In genomic region chr1:10816233-10816632, GRCh38 we compare ENCODE assay signal across 25 cellular contexts. TPM values are rescaled to one million over a fixed set of nuclear protein-coding genes. Genes with fewer than 3 reads are reported as not detected.
DNase-seq lines count a peak whose midpoint lies in the region; ATAC-seq, FAIRE-seq and TF ChIP-seq lines count a peak whose summit lies in the region.
"Had no signal": no experiment of that assay in that cellular context is flagged by ENCODE, and none has a peak within 500 bp of the region (broad histone marks: within the 10 kb centered on the region; RNA-seq: fewer than 3 reads in every experiment).

No MANE protein-coding gene starts in this region.

- no peaks in the 10 kb centered on the region for H3K36me3 Mint-ChIP-seq in glutamatergic neuron (ENCODE audit: unreplicated experiment)
- H3K36me3 Mint-ChIP-seq: CD8-positive, alpha-beta T cell had no signal

- under 1% methylated on average over 7 of the region's 7 CpGs for WGBS in K562 (ENCODE audit: insufficient coverage, low coverage, missing lambda C conversion rate)
- 53 to 83% (median 67%) methylated on average over 7 of the region's 7 CpGs for WGBS in small intestine, 3 donors

- no peaks in the 10 kb centered on the region for H3K9me1 ChIP-seq in K562 (ENCODE audit: control insufficient read depth, insufficient read depth, low read length)

- POLR2A ChIA-PET in K562 (lab: Yijun Ruan, JAX), result interaction anchor here (0.6 to 2.0 kb wide), 3 partner anchors 13 to 53 kb away, joined by 3 to 7 read pairs (median 4); no protein-coding TSS in a partner anchor

- peak overlapping the region in 7 of 11 experiments; percentile 35 to 66 (median 47); a peak in 12 of 22 replicates for H3K4me2 ChIP-seq in BLaER1 treated with 17β-estradiol and CSF1 and Interleukin-3, amounts not matched to agents 10 nM and 100 nM
- no peak overlapping the region for H3K4me2 ChIP-seq in K562 (ENCODE audit: insufficient read depth, low read length)

- no peak for TF ChIP-seq RAD21 in K562 (CRISPR knock-in tag; conservative IDR thresholded peaks at IDR 0.05 in 1 of 2, IDR thresholded peaks at IDR 0.05 in 1 of 2)

- H3K79me2 ChIP-seq in K562 (ENCODE audit: control insufficient read depth, insufficient read depth, low read length), result no peaks in the 10 kb centered on the region

- H3K4me3 ChIP-seq in BLaER1 treated with 17β-estradiol and CSF1 and Interleukin-3, amounts not matched to agents 10 nM and 100 nM, result no peak overlapping the region
- H3K4me3 ChIP-seq in K562 (no peak overlapping the region), small intestine (ENCODE audit: low read depth in 1 of 2, low read length in 2 of 2) (no peak overlapping the region)
- H3K4me3 ChIP-seq: GM12878 had no signal

- H3K9me3 ChIP-seq in BLaER1 treated with 17β-estradiol and CSF1 and Interleukin-3, amounts not matched to agents 10 nM and 100 nM (replicated peaks in 1 of 11), result no peaks in the 10 kb centered on the region
- no peaks in the 10 kb centered on the region for H3K9me3 ChIP-seq in K562 (replicated peaks; ENCODE audit: control insufficient read depth, insufficient read depth, low read depth, low read length)
- H3K9me3 ChIP-seq in small intestine (ENCODE audit: control insufficient read depth, low read depth), result no peaks in the 10 kb centered on the region
- H3K9me3 ChIP-seq: Caco-2 had no signal

- peaks cover 0 to 14% (median 0%) of the 10 kb centered on the region in 11 experiments; a peak in 5 of 22 replicates for H4K20me1 ChIP-seq in BLaER1 treated with 17β-estradiol and CSF1 and Interleukin-3, amounts not matched to agents 10 nM and 100 nM
- peaks cover 13% of the 10 kb centered on the region for H4K20me1 ChIP-seq in K562 (replicated peaks; ENCODE audit: control insufficient read depth, insufficient read depth, low read length)

- H3K9ac ChIP-seq in BLaER1 treated with 17β-estradiol and CSF1 and Interleukin-3, amounts not matched to agents 10 nM and 100 nM, result no peak overlapping the region
- H3K9ac ChIP-seq in K562 (ENCODE audit: insufficient read depth in 1 of 2, low read depth in 2 of 2, low read length in 2 of 2), result no peak overlapping the region

- no peak overlapping the region for H2AFZ ChIP-seq in K562 (ENCODE audit: low read depth, low read length)

- in situ Hi-C loops in K562 (cut with MboI), result no loop called here

- H3K4me1 ChIP-seq in BLaER1 treated with 17β-estradiol and CSF1 and Interleukin-3, amounts not matched to agents 10 nM and 100 nM, result peaks cover 0 to 25% (median 16%) of the 10 kb centered on the region in 10 experiments; a peak in 13 of 20 replicates
- peaks cover 0 to 12% of the 10 kb centered on the region in 2 experiments; a peak in 2 of 5 replicates for H3K4me1 ChIP-seq in K562 (replicated peaks in 1 of 2; ENCODE audit: control insufficient read depth in 2 of 2, insufficient read depth in 2 of 2, low read length in 2 of 2)
- peaks cover 3 to 14% of the 10 kb centered on the region in 2 donors for H3K4me1 ChIP-seq in small intestine (ENCODE audit: control insufficient read depth in 2 of 2, insufficient read depth in 1 of 2, low read depth in 1 of 2, low read length in 1 of 2)
- H3K4me1 ChIP-seq: Caco-2 had no signal

- H3K9me3 Mint-ChIP-seq in glutamatergic neuron (ENCODE audit: unreplicated experiment), result peaks cover 7% of the 10 kb centered on the region
- H3K9me3 Mint-ChIP-seq: CD8-positive, alpha-beta T cell had no signal

- no peak overlapping the region for H3K27ac ChIP-seq in BLaER1 treated with 17β-estradiol and CSF1 and Interleukin-3, amounts not matched to agents 10 nM and 100 nM
- H3K27ac ChIP-seq in K562 (ENCODE audit: extremely low read depth, low read depth, low read length), result no peak overlapping the region
- peak overlapping the region; percentile 52 to 70 for H3K27ac ChIP-seq in small intestine (ENCODE audit: low read depth in 1 of 2, low read length in 1 of 2)

- H3K36me3 ChIP-seq in BLaER1 treated with 17β-estradiol and CSF1 and Interleukin-3, amounts not matched to agents 10 nM and 100 nM, result no peaks in the 10 kb centered on the region
- no peaks in the 10 kb centered on the region for H3K36me3 ChIP-seq in K562 (ENCODE audit: control insufficient read depth, insufficient read depth, low read length)
- H3K36me3 ChIP-seq in small intestine (ENCODE audit: control insufficient read depth in 2 of 2, insufficient read depth in 2 of 2, low read length in 2 of 2), result no peaks in the 10 kb centered on the region

- BruUV-seq in K562 (replicated peaks; lab: Mats Ljungman, UMichigan), result no TSS peak

- no peaks in the 10 kb centered on the region for H3K27me3 ChIP-seq in BLaER1 treated with 17β-estradiol and CSF1 and Interleukin-3, amounts not matched to agents 10 nM and 100 nM
- H3K27me3 ChIP-seq in K562 (ENCODE audit: control insufficient read depth in 2 of 2, insufficient read depth in 2 of 2, low read length in 2 of 2) (peaks cover 57 to 93% of the 10 kb centered on the region in 2 experiments), small intestine (ENCODE audit: control insufficient read depth in 2 of 2, insufficient read depth in 2 of 2, low read length in 2 of 2) (peaks cover 0 to 2% of the 10 kb centered on the region in 2 donors)

- H3K4me1 Mint-ChIP-seq in glutamatergic neuron (ENCODE audit: low read depth, unreplicated experiment), result peaks cover 8% of the 10 kb centered on the region

- TF ChIP-seq EP300 in K562 (IDR thresholded peaks at IDR 0.05; ENCODE audit: low read length), result no peak

- no peak for DNase-seq in K562 (ENCODE audit: extremely low read depth in 1 of 4, low spot score in 3 of 4)
- DNase-seq in glutamatergic neuron, result no peak
- no peak for DNase-seq in small intestine
- no peak for DNase-seq in amygdala (lab: John Stamatoyannopoulos, UW)
- DNase-seq: C1 segment of cervical spinal cord; Caco-2; CD8-positive, alpha-beta T cell; GDM1; IMR-90; NCI-H1048; NCI-H1417; NCI-H1694; NCI-H2029 treated with DMSO at 0.1 percent for 48 hours; NCI-H446 treated with DMSO at 0.1 percent for 48 hours; NCI-H526; NCI-H82; NK-92 treated with Interleukin-12 subunit alpha and Interleukin-12 subunit beta, amount 100 ng/mL, for 24 hours; PC-3; Right ventricle myocardium superior had no signal

- peak overlapping the region; percentile 38 for H3K27ac Mint-ChIP-seq in glutamatergic neuron (ENCODE audit: unreplicated experiment)
- H3K27ac Mint-ChIP-seq: CD8-positive, alpha-beta T cell had no signal

- no peak for TF ChIP-seq POLR2A in K562 (conservative IDR thresholded peaks at IDR 0.05)

- no peak for TF ChIP-seq CTCF in K562 (IDR thresholded peaks at IDR 0.05 in 2 of 3, conservative IDR thresholded peaks at IDR 0.05 in 1 of 3; ENCODE audit: insufficient read depth in 2 of 3, low read depth in 1 of 3, low read length in 3 of 3)
- TF ChIP-seq CTCF in glutamatergic neuron (IDR thresholded peaks at IDR 0.05; ENCODE audit: partially characterized antibody, unreplicated experiment), result no peak

- H3K27me3 Mint-ChIP-seq in glutamatergic neuron (ENCODE audit: unreplicated experiment), result peaks cover 5% of the 10 kb centered on the region

- intact Hi-C loops in K562 (cut with micrococcal nuclease), result no loop called here

- H3K4me3 Mint-ChIP-seq in glutamatergic neuron (ENCODE audit: unreplicated experiment), result no peak overlapping the region
- H3K4me3 Mint-ChIP-seq: CD8-positive, alpha-beta T cell had no signal

- no peak for FAIRE-seq in K562 (lab: Jason Lieb, UNC)
- FAIRE-seq in small intestine (lab: Jason Lieb, UNC), result no peak
- FAIRE-seq: A204.1, GM12878, H54 had no signal

- ATAC-seq in K562 (no peak), HG03135 (IDR thresholded peaks at IDR 0.05; ENCODE audit: unreplicated experiment) (no peak), HG03378 (IDR thresholded peaks at IDR 0.05; ENCODE audit: unreplicated experiment) (no peak)
- ATAC-seq: CD8-positive, alpha-beta T cell; GM12878; PC-3 had no signal

- CTCF ChIA-PET in K562 (lab: Yijun Ruan, JAX; ENCODE audit: low intra/inter-chr PET ratio), result no interaction called here

TF ChIP-seq in K562, 482 proteins besides CTCF, POLR2A, EP300 and RAD21 (continues in another document):
- TF ChIP-seq DEAF1 (CRISPR knock-in tag; IDR thresholded peaks at IDR 0.05) (no peak), ESRRA (IDR thresholded peaks at IDR 0.05; ENCODE audit: borderline replicate concordance, low read depth) (0 out of 2 replicates have a peak, but pooled peaks have one; percentile 15), RBM25 (IDR thresholded peaks at IDR 0.05; ENCODE audit: low read depth, low read length, severe bottlenecking) (peak; percentile 47), KDM1A (IDR thresholded peaks at IDR 0.05) (peak; percentile 14 to 36; a peak in 2 of 4 replicates), TRIM24 (IDR thresholded peaks at IDR 0.05) (no peak), MAFG (tag; conservative IDR thresholded peaks at IDR 0.05) (no peak)

RNA-seq across cellular contexts. Expression of gene CASZ1, which starts 19.8 kb away (rescaled TPM):
- 1.3 and 4.2 TPM in 2 replicates for total RNA-seq in K562 (2011; cell fraction: chromatin; rRNA removed; ENCODE audit: low replicate concordance)
- total RNA-seq in K562 (2011; cell fraction: nucleolus; rRNA removed), result 2.4 and 2.7 TPM in 2 replicates
- total RNA-seq in K562 (2011; cell fraction: nucleoplasm; rRNA removed), result 2.3 and 3.1 TPM in 2 replicates
- total RNA-seq in K562 (2014; rRNA removed), result 1.1 and 2.2 TPM in 2 replicates
- total RNA-seq in K562 (2014; rRNA removed; fragmentation: Illumina TruSeq; extraction: Trizol), result 0.19 and 0.22 TPM in 2 replicates
- 0.64 and 0.87 TPM in 2 replicates for total RNA-seq in K562 (2015; rRNA removed; fragmentation: Illumina TruSeq; extraction: Trizol)
- 2.4 and 2.8 TPM in 2 replicates for total RNA-seq in K562 (2021)
- 0.52 and 1.5 TPM in 2 replicates for polyA plus RNA-seq in K562 (2011; rRNA removed)
- 1.1 and 1.2 TPM in 2 replicates for polyA plus RNA-seq in K562 (2011; cell fraction: cytosol; rRNA removed)
- 2.4 and 3.4 TPM in 2 replicates for polyA plus RNA-seq in K562 (2011; cell fraction: nucleus; rRNA removed)
- 0.77 and 2.0 TPM in 2 replicates for polyA plus RNA-seq in K562 (2012)
- 0.65 and 1.00 TPM in 2 replicates for polyA plus RNA-seq in K562 (2014; fragmentation: Illumina TruSeq; extraction: Trizol)
- polyA plus RNA-seq in K562 (2014; fragmentation: Nextera tagmentation; extraction: Ambion mirVana), result under 1 TPM in 1 of 2 experiments, not detected in 1; 0.01 TPM
- 3.1 and 4.0 TPM in 2 replicates for polyA plus RNA-seq in K562 (2014; rRNA removed)
- polyA minus RNA-seq in K562 (2011; rRNA and poly(A)+ RNA removed), result 0.53 and 0.69 TPM in 2 replicates
- 0.38 and 1.0 TPM in 2 replicates for polyA minus RNA-seq in K562 (2011; cell fraction: cytosol; rRNA and poly(A)+ RNA removed)
- 1.9 and 2.1 TPM in 2 replicates for polyA minus RNA-seq in K562 (2011; cell fraction: nucleus; rRNA and poly(A)+ RNA removed)
- total RNA-seq in glutamatergic neuron (ENCODE audit: unreplicated experiment), result 18.3 TPM
- polyA plus RNA-seq in small intestine, result 10 to 100 TPM; 13.5 to 23.0 (median 15.4) TPM

Comparison
In these comparisons a context has a peak if more than half of its experiments do, and no peak if none do; other contexts are left out.
1. H3K27ac ChIP-seq: peak in small intestine (2 of 2); none in BLaER1 treated with 17β-estradiol and CSF1 and Interleukin-3, amounts not matched to agents 10 nM and 100 nM (0 of 11) and K562 (single experiment).